ENCODE assay signal across 1 cellular context in genomic region chr16:31092330-31092729, GRCh38.
TF ChIP-seq lines count a peak whose summit lies in the region.

No MANE protein-coding gene starts in this region.

TF ChIP-seq in HepG2, 621 proteins besides CTCF, POLR2A, EP300 and RAD21:
- no peak for TF ChIP-seq HIC2 (CRISPR knock-in tag; IDR thresholded peaks at IDR 0.05; ENCODE audit: low read depth)
- no peak for TF ChIP-seq ISX (CRISPR knock-in tag; conservative IDR thresholded peaks at IDR 0.05)
- no peak for TF ChIP-seq NFYB (CRISPR knock-in tag; IDR thresholded peaks at IDR 0.05)
- TF ChIP-seq FOXO4 (CRISPR knock-in tag; conservative IDR thresholded peaks at IDR 0.05), result no peak
